1 cellular context compared by ENCODE assay signal in genomic region chr10:129095980-129096339, GRCh38.
TF ChIP-seq lines count a peak whose summit lies in the region.

No MANE protein-coding gene starts in this region.

TF ChIP-seq in HEK293, 187 proteins besides CTCF, POLR2A, EP300 and RAD21 (continued from another document and continues in another):
- TF ChIP-seq ZSCAN4 (tag by site-specific recombination; IDR thresholded peaks at IDR 0.05): peak; percentile 19; the same call in 1 of the 2 replicates
- no peak for TF ChIP-seq ZNF10 (tag by site-specific recombination; IDR thresholded peaks at IDR 0.05)
- TF ChIP-seq ZBTB6 (tag by site-specific recombination; IDR thresholded peaks at IDR 0.05): no peak
- no peak for TF ChIP-seq ZNF707 (tag by site-specific recombination; IDR thresholded peaks at IDR 0.05)
- no peak for TF ChIP-seq PRDM10 (tag by site-specific recombination; IDR thresholded peaks at IDR 0.05)
- no peak for TF ChIP-seq ZNF530 (tag by site-specific recombination; IDR thresholded peaks at IDR 0.05; ENCODE audit: low read depth)
- no peak for TF ChIP-seq ZNF133 (tag by site-specific recombination; IDR thresholded peaks at IDR 0.05)
- no peak for TF ChIP-seq ZNF341 (tag by site-specific recombination; IDR thresholded peaks at IDR 0.05; ENCODE audit: low read depth)
- TF ChIP-seq ZNF433 (tag by site-specific recombination; IDR thresholded peaks at IDR 0.05; ENCODE audit: low read depth): no peak
- TF ChIP-seq YY2 (tag by site-specific recombination; IDR thresholded peaks at IDR 0.05): no peak
- peak; percentile 66 for TF ChIP-seq FEZF1 (tag by site-specific recombination; IDR thresholded peaks at IDR 0.05)
- TF ChIP-seq PRDM6 (tag by site-specific recombination; IDR thresholded peaks at IDR 0.05): peak; percentile 98
- TF ChIP-seq ZNF426 (tag by site-specific recombination; IDR thresholded peaks at IDR 0.05): no peak
- no peak for TF ChIP-seq HOXC10 (CRISPR knock-in tag; IDR thresholded peaks at IDR 0.05)
- no peak for TF ChIP-seq YY1 (tag by site-specific recombination; IDR thresholded peaks at IDR 0.05)
- TF ChIP-seq ZIC2 (tag by site-specific recombination; IDR thresholded peaks at IDR 0.05): no peak
- peak; percentile 50; the same call in 1 of the 2 replicates for TF ChIP-seq ZNF366 (tag by site-specific recombination; conservative IDR thresholded peaks at IDR 0.05)
- TF ChIP-seq ZNF121 (tag by site-specific recombination; IDR thresholded peaks at IDR 0.05): no peak
- no peak for TF ChIP-seq BCL11B (tag by site-specific recombination; IDR thresholded peaks at IDR 0.05; ENCODE audit: low read depth)
- peak; percentile 33; the same call in 1 of the 2 replicates for TF ChIP-seq GLIS1 (tag by site-specific recombination; IDR thresholded peaks at IDR 0.05)
- TF ChIP-seq ZBTB10 (tag by site-specific recombination; IDR thresholded peaks at IDR 0.05): no peak
- TF ChIP-seq SETDB1 (IDR thresholded peaks at IDR 0.05; ENCODE audit: insufficient read length, low read length): no peak
- TF ChIP-seq ZNF610 (tag by site-specific recombination; IDR thresholded peaks at IDR 0.05; ENCODE audit: borderline replicate concordance): no peak
- TF ChIP-seq ELK4 (IDR thresholded peaks at IDR 0.05; ENCODE audit: borderline replicate concordance, low read depth, low read length): no peak
- no peak for TF ChIP-seq SALL2 (tag by site-specific recombination; IDR thresholded peaks at IDR 0.05; ENCODE audit: borderline replicate concordance)
- no peak for TF ChIP-seq BCL6B (tag by site-specific recombination; IDR thresholded peaks at IDR 0.05)
- no peak for TF ChIP-seq ZNF544 (tag by site-specific recombination; IDR thresholded peaks at IDR 0.05)
- TF ChIP-seq ZNF112 (tag by site-specific recombination; IDR thresholded peaks at IDR 0.05): no peak
- TF ChIP-seq ZNF830 (tag by site-specific recombination; IDR thresholded peaks at IDR 0.05; ENCODE audit: low read depth): no peak
- no peak for TF ChIP-seq ZNF394 (tag by site-specific recombination; IDR thresholded peaks at IDR 0.05; ENCODE audit: borderline replicate concordance)
- TF ChIP-seq ZNF843 (tag by site-specific recombination; IDR thresholded peaks at IDR 0.05): peak; percentile 77
- TF ChIP-seq REPIN1 (tag by site-specific recombination; IDR thresholded peaks at IDR 0.05; ENCODE audit: low read depth): no peak
- TF ChIP-seq BCL11A (tag by site-specific recombination; IDR thresholded peaks at IDR 0.05; ENCODE audit: low read depth): peak; percentile 80; the same call in 1 of the 2 replicates
- TF ChIP-seq ZNF292 (tag by site-specific recombination; IDR thresholded peaks at IDR 0.05; ENCODE audit: borderline replicate concordance, low read depth): no peak
- 0 out of 2 replicates have a peak, but pooled peaks have one; percentile 40 for TF ChIP-seq ZNF639 (tag by site-specific recombination; IDR thresholded peaks at IDR 0.05)
- peak; percentile 50; the same call in 1 of the 2 replicates for TF ChIP-seq OSR2 (tag by site-specific recombination; IDR thresholded peaks at IDR 0.05)
- TF ChIP-seq GFI1B (tag by site-specific recombination; IDR thresholded peaks at IDR 0.05): no peak
- TF ChIP-seq TCF7L2 (IDR thresholded peaks at IDR 0.05; ENCODE audit: borderline replicate concordance, low read depth, low read length): no peak
- TF ChIP-seq TSHZ1 (tag by site-specific recombination; IDR thresholded peaks at IDR 0.05; ENCODE audit: borderline replicate concordance): no peak
- peak; percentile 73 for TF ChIP-seq ZBTB21 (tag by site-specific recombination; IDR thresholded peaks at IDR 0.05)
- no peak for TF ChIP-seq ZNF623 (tag by site-specific recombination; IDR thresholded peaks at IDR 0.05)
- TF ChIP-seq ZNF654 (tag by site-specific recombination; IDR thresholded peaks at IDR 0.05; ENCODE audit: low read depth): no peak
- no peak for TF ChIP-seq ZNF202 (tag by site-specific recombination; IDR thresholded peaks at IDR 0.05; ENCODE audit: borderline replicate concordance)
- TF ChIP-seq ZNF621 (tag by site-specific recombination; IDR thresholded peaks at IDR 0.05): no peak
- TF ChIP-seq ZEB2 (tag by site-specific recombination; IDR thresholded peaks at IDR 0.05): peak; percentile 82; the same call in 1 of the 2 replicates
- TF ChIP-seq SP3 (tag by site-specific recombination; IDR thresholded peaks at IDR 0.05): 0 out of 2 replicates have a peak, but pooled peaks have one; percentile 11
